12 cellular contexts compared by ENCODE assay signal in the genomic region with DNA sequence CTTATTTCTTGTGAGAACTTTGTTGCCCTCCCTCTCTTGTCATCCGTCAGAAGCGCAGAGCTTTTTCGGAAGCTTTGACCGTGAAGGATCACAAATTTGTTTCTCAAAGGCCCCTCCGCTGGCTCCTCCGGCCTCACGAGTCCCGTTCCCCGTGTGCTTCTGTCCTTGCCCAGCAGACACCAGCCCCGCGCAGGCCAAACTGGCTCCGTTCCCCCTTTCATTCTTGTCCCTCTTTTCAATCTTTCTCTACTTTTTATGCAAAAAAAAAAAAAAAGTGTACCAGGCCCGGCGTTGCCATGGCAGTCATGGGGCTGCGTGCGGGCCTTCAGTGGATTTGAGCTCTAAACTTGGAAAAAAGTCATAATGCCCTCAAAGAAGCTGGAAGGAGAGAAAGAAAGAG.
A peak's percentile ranks its signal among the peaks of the same experiment; 100 is the strongest.
DNase-seq lines count a peak whose midpoint lies in the region; ATAC-seq and TF ChIP-seq lines count a peak whose summit lies in the region.
"Had no signal": no experiment of that assay in that cellular context is flagged by ENCODE, and none has a peak within 500 bp of the region (broad histone marks: within the 10 kb centered on the region; RNA-seq: fewer than 3 reads in every experiment).

No MANE protein-coding gene starts in this region.

- H3K4me1 Mint-ChIP-seq in GM23338 = peaks cover 12% of the 10 kb centered on the region
- H3K4me1 Mint-ChIP-seq: memory B cell had no signal

- TF ChIP-seq EP300 in ovary (IDR thresholded peaks at IDR 0.05) = no peak

- no peak overlapping the region for H3K4me3 Mint-ChIP-seq in GM23338
- H3K4me3 Mint-ChIP-seq: activated T-cell treated with anti-CD3 and anti-CD28 coated beads, Interleukin-2, amount 50 U/mL, for 4 hours; memory B cell had no signal

- no peaks in the 10 kb centered on the region for H3K36me3 ChIP-seq in GM23338 (ENCODE audit: insufficient read depth)
- no peaks in the 10 kb centered on the region for H3K36me3 ChIP-seq in ectodermal cell (ENCODE audit: control insufficient read depth, insufficient read depth, low read length)
- no peaks in the 10 kb centered on the region for H3K36me3 ChIP-seq in mesenchymal stem cell (ENCODE audit: control insufficient read depth in 1 of 2, insufficient read depth in 2 of 2, low read depth in 1 of 2, low read length in 2 of 2)
- no peaks in the 10 kb centered on the region for H3K36me3 ChIP-seq in gastrocnemius medialis
- no peaks in the 10 kb centered on the region for H3K36me3 ChIP-seq in ovary

- H3K9me3 ChIP-seq in ectodermal cell (ENCODE audit: control insufficient read depth, low read length) (no peaks in the 10 kb centered on the region), mesenchymal stem cell (ENCODE audit: control insufficient read depth, low read length) (no peaks in the 10 kb centered on the region), gastrocnemius medialis (no peaks in the 10 kb centered on the region), ovary (no peaks in the 10 kb centered on the region)
- H3K9me3 ChIP-seq: Caco-2 had no signal

- H3K4me1 ChIP-seq in GM23338 (ENCODE audit: insufficient read depth) (no peaks in the 10 kb centered on the region), ectodermal cell (ENCODE audit: control insufficient read depth, insufficient read depth, low read length) (peaks cover 13% of the 10 kb centered on the region), mesenchymal stem cell (ENCODE audit: control insufficient read depth, insufficient read depth, low read depth, low read length) (peaks cover 2% of the 10 kb centered on the region), gastrocnemius medialis (peaks cover 10 to 15% of the 10 kb centered on the region in 2 donors), ovary (ENCODE audit: insufficient read depth) (no peaks in the 10 kb centered on the region)
- H3K4me1 ChIP-seq: Caco-2 had no signal

- H3K4me2 ChIP-seq in GM23338 = no peak overlapping the region
- H3K4me2 ChIP-seq in mesenchymal stem cell (ENCODE audit: low read length, poor library complexity, severe bottlenecking) = no peak overlapping the region

- no peaks in the 10 kb centered on the region; the same call in 2 of the 3 replicates for H3K36me3 Mint-ChIP-seq in GM23338 (ENCODE audit: low read depth)
- H3K36me3 Mint-ChIP-seq: memory B cell had no signal

- H2BK15ac ChIP-seq in mesenchymal stem cell (ENCODE audit: low read depth, poor library complexity, severe bottlenecking) = no peak overlapping the region

- H3F3A ChIP-seq in GM23338 (replicated peaks; ENCODE audit: low read depth) = no peaks in the 10 kb centered on the region

- no peak overlapping the region for H4K8ac ChIP-seq in mesenchymal stem cell (ENCODE audit: low read length)

- intact Hi-C loops in gastrocnemius medialis (cut with DNase I; ENCODE audit: low total_unique reads) = no loop called here
- intact Hi-C loops in ovary (cut with DNase I) = no loop called here

- H3K27me3 ChIP-seq in GM23338 (ENCODE audit: insufficient read depth) (no peaks in the 10 kb centered on the region), ectodermal cell (ENCODE audit: control insufficient read depth, insufficient read depth, low read length, poor library complexity, severe bottlenecking) (no peaks in the 10 kb centered on the region), mesenchymal stem cell (ENCODE audit: control insufficient read depth in 1 of 2, insufficient read depth in 1 of 2, low read length in 2 of 2) (no peaks in the 10 kb centered on the region), gastrocnemius medialis (no peaks in the 10 kb centered on the region), ovary (no peaks in the 10 kb centered on the region)

- WGBS in ectodermal cell, 2 experiments = 82 to 89% methylated on average over 16 of the region's 16 CpGs
- WGBS in mesenchymal stem cell = 94% methylated on average over 16 of the region's 16 CpGs
- WGBS in ovary, 3 donors = 87 to 96% (median 95%) methylated on average over 16 of the region's 16 CpGs

- no peak overlapping the region for H2AK5ac ChIP-seq in mesenchymal stem cell (ENCODE audit: low read length, severe bottlenecking)

- H3K79me2 ChIP-seq in GM23338 (replicated peaks; ENCODE audit: insufficient read depth) = no peaks in the 10 kb centered on the region

- H3K14ac ChIP-seq in mesenchymal stem cell (ENCODE audit: low read length in 2 of 2) = no peak overlapping the region

- no peak overlapping the region for H2BK120ac ChIP-seq in mesenchymal stem cell (ENCODE audit: low read depth, low read length)

- H3K9me2 ChIP-seq in GM23338 (ENCODE audit: insufficient read depth) = 0 out of 2 replicates have a peak, but pooled peaks cover 13% of the 10 kb centered on the region

- TF ChIP-seq POLR2A in gastrocnemius medialis (IDR thresholded peaks at IDR 0.05) (no peak), ovary (IDR thresholded peaks at IDR 0.05) (no peak)

- ATAC-seq in GM23338 (no peak), gastrocnemius medialis (peak in 1 of 2 donors; percentile 15), GM19397 (IDR thresholded peaks at IDR 0.05; ENCODE audit: unreplicated experiment) (no peak), HG03139 (IDR thresholded peaks at IDR 0.05; ENCODE audit: unreplicated experiment) (no peak)
- ATAC-seq: activated T-cell treated with anti-CD3 and anti-CD28 coated beads, Interleukin-2, amount 50 U/mL, for 4 hours had no signal

- no peak overlapping the region for H3K4ac ChIP-seq in mesenchymal stem cell (ENCODE audit: low read depth in 1 of 2, low read length in 2 of 2)

- H3K27me3 Mint-ChIP-seq in GM23338 (ENCODE audit: insufficient read depth, low read depth, poor library complexity) = peaks cover 7% of the 10 kb centered on the region

- no peak overlapping the region for H3K18ac ChIP-seq in mesenchymal stem cell (ENCODE audit: low read depth in 1 of 2, low read length in 2 of 2)

- H3K79me1 ChIP-seq in mesenchymal stem cell (replicated peaks; ENCODE audit: low read length, poor library complexity, severe bottlenecking) = no peaks in the 10 kb centered on the region

- no peak overlapping the region for H2BK5ac ChIP-seq in mesenchymal stem cell (ENCODE audit: low read depth, low read length, poor library complexity, severe bottlenecking)

- no peak overlapping the region for H3K23ac ChIP-seq in mesenchymal stem cell (ENCODE audit: low read length in 2 of 2)

- H3K9me3 Mint-ChIP-seq in GM23338 = peaks cover 11% of the 10 kb centered on the region; the same call in 2 of the 3 replicates
- H3K9me3 Mint-ChIP-seq: activated T-cell treated with anti-CD3 and anti-CD28 coated beads, Interleukin-2, amount 50 U/mL, for 4 hours had no signal

- no peak overlapping the region for H3K27ac ChIP-seq in GM23338 (ENCODE audit: low read depth)
- H3K27ac ChIP-seq in ectodermal cell (ENCODE audit: insufficient read depth, low read depth, low read length, poor library complexity, severe bottlenecking) = peak overlapping the region; percentile 91
- H3K27ac ChIP-seq in mesenchymal stem cell (ENCODE audit: low read length, poor library complexity, severe bottlenecking) = no peak overlapping the region
- H3K27ac ChIP-seq in gastrocnemius medialis = peak overlapping the region; percentile 70 to 74 (median 73)
- H3K27ac ChIP-seq in ovary = no peak overlapping the region

- H4K20me1 ChIP-seq in GM23338 (replicated peaks; ENCODE audit: insufficient read depth) = no peaks in the 10 kb centered on the region

- in situ Hi-C loops in gastrocnemius medialis (cut with MboI; ENCODE audit: low sequenced_read_pairs in 4 of 4) = no loop called here

- H2AFZ ChIP-seq in GM23338 (0 out of 2 replicates have a peak overlapping the region, but pooled peaks have one; percentile 18), mesenchymal stem cell (ENCODE audit: low read depth, low read length) (no peak overlapping the region)

- no peak overlapping the region for H4K91ac ChIP-seq in mesenchymal stem cell (ENCODE audit: low read length)

- peak overlapping the region; percentile 91 for H3K9ac ChIP-seq in mesenchymal stem cell (ENCODE audit: low read length)

- H2BK12ac ChIP-seq in mesenchymal stem cell (ENCODE audit: low read length in 2 of 2) = no peak overlapping the region

- DNase-seq in GM23338 (ENCODE audit: low spot score) = no peak
- DNase-seq in mesenchymal stem cell = no peak
- DNase-seq in gastrocnemius medialis = no peak
- no peak for DNase-seq in ovary
- DNase-seq in islet precursor cell = no peak
- DNase-seq: activated T-cell treated with anti-CD3 and anti-CD28 coated beads, Interleukin-2, amount 50 U/mL, for 4 hours; Caco-2; NCI-H226 had no signal

- no peak overlapping the region for H3K27ac Mint-ChIP-seq in GM23338
- H3K27ac Mint-ChIP-seq: memory B cell had no signal

- TF ChIP-seq CTCF in GM23338 (conservative IDR thresholded peaks at IDR 0.05; ENCODE audit: low read depth in 2 of 2) (no peak), gastrocnemius medialis (IDR thresholded peaks at IDR 0.05 in 4 of 5, conservative IDR thresholded peaks at IDR 0.05 in 1 of 5) (no peak), ovary (IDR thresholded peaks at IDR 0.05) (no peak)

- H3K4me3 ChIP-seq in GM23338 (no peak overlapping the region), ectodermal cell (ENCODE audit: insufficient read depth, low read depth, low read length) (no peak overlapping the region), mesenchymal stem cell (ENCODE audit: insufficient read depth in 1 of 2, low read depth in 1 of 2, low read length in 2 of 2) (peak overlapping the region in 1 of 2 experiments; percentile 50), gastrocnemius medialis (peak overlapping the region; percentile 11 to 38 (median 26)), ovary (no peak overlapping the region)

TF ChIP-seq in GM23338, 12 proteins besides CTCF, POLR2A, EP300 and RAD21 (continues in another document):
- TF ChIP-seq, protein P1, sequence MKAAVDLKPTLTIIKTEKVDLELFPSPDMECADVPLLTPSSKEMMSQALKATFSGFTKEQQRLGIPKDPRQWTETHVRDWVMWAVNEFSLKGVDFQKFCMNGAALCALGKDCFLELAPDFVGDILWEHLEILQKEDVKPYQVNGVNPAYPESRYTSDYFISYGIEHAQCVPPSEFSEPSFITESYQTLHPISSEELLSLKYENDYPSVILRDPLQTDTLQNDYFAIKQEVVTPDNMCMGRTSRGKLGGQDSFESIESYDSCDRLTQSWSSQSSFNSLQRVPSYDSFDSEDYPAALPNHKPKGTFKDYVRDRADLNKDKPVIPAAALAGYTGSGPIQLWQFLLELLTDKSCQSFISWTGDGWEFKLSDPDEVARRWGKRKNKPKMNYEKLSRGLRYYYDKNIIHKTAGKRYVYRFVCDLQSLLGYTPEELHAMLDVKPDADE (IDR thresholded peaks at IDR 0.05) = no peak
- TF ChIP-seq EZH2phosphoT487 (IDR thresholded peaks at IDR 0.05; ENCODE audit: unreplicated experiment) (no peak), POLR2AphosphoS5 (IDR thresholded peaks at IDR 0.05; ENCODE audit: low read depth) (no peak), JUNB (IDR thresholded peaks at IDR 0.05; ENCODE audit: unreplicated experiment) (no peak), ZNF114 (CRISPR knock-in tag; IDR thresholded peaks at IDR 0.05) (no peak), ZNF331 (CRISPR knock-in tag; IDR thresholded peaks at IDR 0.05; ENCODE audit: low read depth) (no peak), EZH2 (IDR thresholded peaks at IDR 0.05; ENCODE audit: low read depth, unreplicated experiment) (no peak), NANOG (IDR thresholded peaks at IDR 0.05; ENCODE audit: borderline replicate concordance) (no peak)

Comparison
In these comparisons a context has a peak if more than half of its experiments do, and no peak if none do; other contexts are left out.
1. H3K27ac ChIP-seq: peak in ectodermal cell (single experiment) and gastrocnemius medialis (4 of 4); none in GM23338 (single experiment), mesenchymal stem cell (single experiment) and ovary (0 of 2).
2. H3K4me3 ChIP-seq: peak in gastrocnemius medialis (4 of 4); none in GM23338 (single experiment), ectodermal cell (single experiment) and ovary (single experiment).